1 cellular context compared by ENCODE assay signal in genomic region chr19:4391701-4392543, GRCh38.
A peak's percentile ranks its signal among the peaks of the same experiment; 100 is the strongest.
TF ChIP-seq lines count a peak whose summit lies in the region.

No MANE protein-coding gene starts in this region.

TF ChIP-seq in HepG2, 621 proteins besides CTCF, POLR2A, EP300 and RAD21 (continued from another document and continues in another):
- TF ChIP-seq, protein P1, sequence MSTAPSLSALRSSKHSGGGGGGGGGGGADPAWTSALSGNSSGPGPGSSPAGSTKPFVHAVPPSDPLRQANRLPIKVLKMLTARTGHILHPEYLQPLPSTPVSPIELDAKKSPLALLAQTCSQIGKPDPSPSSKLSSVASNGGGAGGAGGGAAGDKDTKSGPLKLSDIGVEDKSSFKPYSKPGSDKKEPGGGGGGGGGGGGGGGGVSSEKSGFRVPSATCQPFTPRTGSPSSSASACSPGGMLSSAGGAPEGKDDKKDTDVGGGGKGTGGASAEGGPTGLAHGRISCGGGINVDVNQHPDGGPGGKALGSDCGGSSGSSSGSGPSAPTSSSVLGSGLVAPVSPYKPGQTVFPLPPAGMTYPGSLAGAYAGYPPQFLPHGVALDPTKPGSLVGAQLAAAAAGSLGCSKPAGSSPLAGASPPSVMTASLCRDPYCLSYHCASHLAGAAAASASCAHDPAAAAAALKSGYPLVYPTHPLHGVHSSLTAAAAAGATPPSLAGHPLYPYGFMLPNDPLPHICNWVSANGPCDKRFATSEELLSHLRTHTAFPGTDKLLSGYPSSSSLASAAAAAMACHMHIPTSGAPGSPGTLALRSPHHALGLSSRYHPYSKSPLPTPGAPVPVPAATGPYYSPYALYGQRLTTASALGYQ (CRISPR knock-in tag; IDR thresholded peaks at IDR 0.05), result no peak
- TF ChIP-seq ATF3 (CRISPR knock-in tag; IDR thresholded peaks at IDR 0.05) (no peak), DPF2 (CRISPR knock-in tag; IDR thresholded peaks at IDR 0.05; ENCODE audit: borderline replicate concordance, low read depth) (0 out of 2 replicates have a peak, but pooled peaks have one; percentile 43), ZNF441 (CRISPR knock-in tag; IDR thresholded peaks at IDR 0.05; ENCODE audit: borderline replicate concordance) (peak; percentile 55; the same call in 1 of the 2 replicates), ZMAT5 (CRISPR knock-in tag; IDR thresholded peaks at IDR 0.05; ENCODE audit: borderline replicate concordance, low read depth) (no peak), POLR2AphosphoS2 (IDR thresholded peaks at IDR 0.05; ENCODE audit: low read depth, low read length) (no peak), ZNF788 (CRISPR knock-in tag; IDR thresholded peaks at IDR 0.05; ENCODE audit: borderline replicate concordance) (peak; percentile 63; the same call in 1 of the 2 replicates), ZMYM2 (CRISPR knock-in tag; IDR thresholded peaks at IDR 0.05) (peak; percentile 61; the same call in 1 of the 2 replicates), PRDM15 (CRISPR knock-in tag; IDR thresholded peaks at IDR 0.05) (peak; percentile 91), RARA (CRISPR knock-in tag; IDR thresholded peaks at IDR 0.05) (peak; percentile 90), FOSL2 (CRISPR knock-in tag; IDR thresholded peaks at IDR 0.05) (peak; percentile 70), SAFB2 (CRISPR knock-in tag; IDR thresholded peaks at IDR 0.05; ENCODE audit: borderline replicate concordance, low read depth) (peak; percentile 36; the same call in 1 of the 2 replicates), MTERF4 (CRISPR knock-in tag; IDR thresholded peaks at IDR 0.05) (0 out of 2 replicates have a peak, but pooled peaks have one; percentile 33), PHF21A (CRISPR knock-in tag; IDR thresholded peaks at IDR 0.05) (peak; percentile 50; the same call in 1 of the 2 replicates), SAP130 (CRISPR knock-in tag; IDR thresholded peaks at IDR 0.05; ENCODE audit: low read depth) (peak; percentile 93), TRIM24 (CRISPR knock-in tag; IDR thresholded peaks at IDR 0.05) (no peak), ZNF274 (CRISPR knock-in tag; IDR thresholded peaks at IDR 0.05) (0 out of 2 replicates have a peak, but pooled peaks have one; percentile 24), YY1 (IDR thresholded peaks at IDR 0.05; ENCODE audit: insufficient read depth, insufficient replicate concordance, low read depth, low read length) (no peak), PHF20 (CRISPR knock-in tag; IDR thresholded peaks at IDR 0.05) (peak; percentile 20; the same call in 1 of the 2 replicates), NCOA5 (CRISPR knock-in tag; IDR thresholded peaks at IDR 0.05) (no peak), TARDBP (CRISPR knock-in tag; IDR thresholded peaks at IDR 0.05) (0 out of 2 replicates have a peak, but pooled peaks have one; percentile 40), MEIS2 (CRISPR knock-in tag; IDR thresholded peaks at IDR 0.05) (peak; percentile 47; the same call in 1 of the 2 replicates), RBM22 (optimal IDR thresholded peaks at IDR 0.05; ENCODE audit: low read length) (peak; percentile 32), ZNF143 (CRISPR knock-in tag; IDR thresholded peaks at IDR 0.05) (peak; percentile 37; the same call in 1 of the 2 replicates), TP53 (CRISPR knock-in tag; conservative IDR thresholded peaks at IDR 0.05) (0 out of 2 replicates have a peak, but pooled peaks have one; percentile 28), ZFP91 (CRISPR knock-in tag; IDR thresholded peaks at IDR 0.05; ENCODE audit: borderline replicate concordance) (peak; percentile 39; the same call in 1 of the 2 replicates), LCORL (IDR thresholded peaks at IDR 0.05) (no peak), LCORL (CRISPR knock-in tag; IDR thresholded peaks at IDR 0.05) (peak; percentile 75), ZKSCAN8 (CRISPR knock-in tag; IDR thresholded peaks at IDR 0.05; ENCODE audit: borderline replicate concordance) (0 out of 2 replicates have a peak, but pooled peaks have one; percentile 18), ZBTB8A (CRISPR knock-in tag; IDR thresholded peaks at IDR 0.05; ENCODE audit: borderline replicate concordance, low read depth) (no peak), ASH2L (IDR thresholded peaks at IDR 0.05; ENCODE audit: insufficient read length, low read depth, low read length) (peak; percentile 32), FOXJ3 (CRISPR knock-in tag; IDR thresholded peaks at IDR 0.05; ENCODE audit: borderline replicate concordance) (0 out of 2 replicates have a peak, but pooled peaks have one; percentile 16), TBX2 (CRISPR knock-in tag; IDR thresholded peaks at IDR 0.05; ENCODE audit: borderline replicate concordance) (peak; percentile 70), ZNF740 (CRISPR knock-in tag; IDR thresholded peaks at IDR 0.05) (no peak), BRD4 (CRISPR knock-in tag; IDR thresholded peaks at IDR 0.05) (0 out of 2 replicates have a peak, but pooled peaks have one; percentile 23), ZNF724P (CRISPR knock-in tag; IDR thresholded peaks at IDR 0.05; ENCODE audit: borderline replicate concordance) (0 out of 2 replicates have a peak, but pooled peaks have one; percentile 15), RXRA (CRISPR knock-in tag; IDR thresholded peaks at IDR 0.05) (peak; percentile 84), SP5 (CRISPR knock-in tag; IDR thresholded peaks at IDR 0.05; ENCODE audit: borderline replicate concordance, low read depth) (0 out of 2 replicates have a peak, but pooled peaks have one; percentile 13)
- TF ChIP-seq, protein P2, sequence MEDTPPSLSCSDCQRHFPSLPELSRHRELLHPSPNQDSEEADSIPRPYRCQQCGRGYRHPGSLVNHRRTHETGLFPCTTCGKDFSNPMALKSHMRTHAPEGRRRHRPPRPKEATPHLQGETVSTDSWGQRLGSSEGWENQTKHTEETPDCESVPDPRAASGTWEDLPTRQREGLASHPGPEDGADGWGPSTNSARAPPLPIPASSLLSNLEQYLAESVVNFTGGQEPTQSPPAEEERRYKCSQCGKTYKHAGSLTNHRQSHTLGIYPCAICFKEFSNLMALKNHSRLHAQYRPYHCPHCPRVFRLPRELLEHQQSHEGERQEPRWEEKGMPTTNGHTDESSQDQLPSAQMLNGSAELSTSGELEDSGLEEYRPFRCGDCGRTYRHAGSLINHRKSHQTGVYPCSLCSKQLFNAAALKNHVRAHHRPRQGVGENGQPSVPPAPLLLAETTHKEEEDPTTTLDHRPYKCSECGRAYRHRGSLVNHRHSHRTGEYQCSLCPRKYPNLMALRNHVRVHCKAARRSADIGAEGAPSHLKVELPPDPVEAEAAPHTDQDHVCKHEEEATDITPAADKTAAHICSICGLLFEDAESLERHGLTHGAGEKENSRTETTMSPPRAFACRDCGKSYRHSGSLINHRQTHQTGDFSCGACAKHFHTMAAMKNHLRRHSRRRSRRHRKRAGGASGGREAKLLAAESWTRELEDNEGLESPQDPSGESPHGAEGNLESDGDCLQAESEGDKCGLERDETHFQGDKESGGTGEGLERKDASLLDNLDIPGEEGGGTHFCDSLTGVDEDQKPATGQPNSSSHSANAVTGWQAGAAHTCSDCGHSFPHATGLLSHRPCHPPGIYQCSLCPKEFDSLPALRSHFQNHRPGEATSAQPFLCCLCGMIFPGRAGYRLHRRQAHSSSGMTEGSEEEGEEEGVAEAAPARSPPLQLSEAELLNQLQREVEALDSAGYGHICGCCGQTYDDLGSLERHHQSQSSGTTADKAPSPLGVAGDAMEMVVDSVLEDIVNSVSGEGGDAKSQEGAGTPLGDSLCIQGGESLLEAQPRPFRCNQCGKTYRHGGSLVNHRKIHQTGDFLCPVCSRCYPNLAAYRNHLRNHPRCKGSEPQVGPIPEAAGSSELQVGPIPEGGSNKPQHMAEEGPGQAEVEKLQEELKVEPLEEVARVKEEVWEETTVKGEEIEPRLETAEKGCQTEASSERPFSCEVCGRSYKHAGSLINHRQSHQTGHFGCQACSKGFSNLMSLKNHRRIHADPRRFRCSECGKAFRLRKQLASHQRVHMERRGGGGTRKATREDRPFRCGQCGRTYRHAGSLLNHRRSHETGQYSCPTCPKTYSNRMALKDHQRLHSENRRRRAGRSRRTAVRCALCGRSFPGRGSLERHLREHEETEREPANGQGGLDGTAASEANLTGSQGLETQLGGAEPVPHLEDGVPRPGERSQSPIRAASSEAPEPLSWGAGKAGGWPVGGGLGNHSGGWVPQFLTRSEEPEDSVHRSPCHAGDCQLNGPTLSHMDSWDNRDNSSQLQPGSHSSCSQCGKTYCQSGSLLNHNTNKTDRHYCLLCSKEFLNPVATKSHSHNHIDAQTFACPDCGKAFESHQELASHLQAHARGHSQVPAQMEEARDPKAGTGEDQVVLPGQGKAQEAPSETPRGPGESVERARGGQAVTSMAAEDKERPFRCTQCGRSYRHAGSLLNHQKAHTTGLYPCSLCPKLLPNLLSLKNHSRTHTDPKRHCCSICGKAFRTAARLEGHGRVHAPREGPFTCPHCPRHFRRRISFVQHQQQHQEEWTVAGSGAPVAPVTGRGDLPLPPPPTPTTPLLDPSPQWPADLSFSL (CRISPR knock-in tag; IDR thresholded peaks at IDR 0.05), result peak; percentile 68
- TF ChIP-seq, protein P3, sequence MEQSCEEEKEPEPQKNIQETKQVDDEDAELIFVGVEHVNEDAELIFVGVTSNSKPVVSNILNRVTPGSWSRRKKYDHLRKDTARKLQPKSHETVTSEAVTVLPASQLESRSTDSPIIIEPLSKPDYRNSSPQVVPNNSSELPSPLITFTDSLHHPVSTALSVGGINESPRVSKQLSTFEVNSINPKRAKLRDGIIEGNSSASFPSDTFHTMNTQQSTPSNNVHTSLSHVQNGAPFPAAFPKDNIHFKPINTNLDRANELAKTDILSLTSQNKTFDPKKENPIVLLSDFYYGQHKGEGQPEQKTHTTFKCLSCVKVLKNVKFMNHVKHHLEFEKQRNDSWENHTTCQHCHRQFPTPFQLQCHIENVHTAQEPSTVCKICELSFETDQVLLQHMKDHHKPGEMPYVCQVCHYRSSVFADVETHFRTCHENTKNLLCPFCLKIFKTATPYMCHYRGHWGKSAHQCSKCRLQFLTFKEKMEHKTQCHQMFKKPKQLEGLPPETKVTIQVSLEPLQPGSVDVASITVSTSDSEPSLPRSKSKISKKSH (CRISPR knock-in tag; IDR thresholded peaks at IDR 0.05; ENCODE audit: borderline replicate concordance), result no peak
- TF ChIP-seq, protein P4, sequence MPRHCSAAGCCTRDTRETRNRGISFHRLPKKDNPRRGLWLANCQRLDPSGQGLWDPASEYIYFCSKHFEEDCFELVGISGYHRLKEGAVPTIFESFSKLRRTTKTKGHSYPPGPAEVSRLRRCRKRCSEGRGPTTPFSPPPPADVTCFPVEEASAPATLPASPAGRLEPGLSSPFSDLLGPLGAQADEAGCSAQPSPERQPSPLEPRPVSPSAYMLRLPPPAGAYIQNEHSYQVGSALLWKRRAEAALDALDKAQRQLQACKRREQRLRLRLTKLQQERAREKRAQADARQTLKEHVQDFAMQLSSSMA (CRISPR knock-in tag; IDR thresholded peaks at IDR 0.05), result no peak
